18 cellular contexts compared by ENCODE assay signal in genomic region chr11:61406991-61407728, GRCh38. TPM values are rescaled to one million over a fixed set of nuclear protein-coding genes. Genes with fewer than 3 reads are reported as not detected.
A peak's percentile ranks its signal among the peaks of the same experiment; 100 is the strongest.
DNase-seq lines count a peak whose midpoint lies in the region; ATAC-seq and TF ChIP-seq lines count a peak whose summit lies in the region.
"Had no signal": no experiment of that assay in that cellular context is flagged by ENCODE, and none has a peak within 500 bp of the region (broad histone marks: within the 10 kb centered on the region; RNA-seq: fewer than 3 reads in every experiment).

No MANE protein-coding gene starts in this region.

- TF ChIP-seq CTCF in CD14-positive monocyte (IDR thresholded peaks at IDR 0.05) = no peak
- no peak for TF ChIP-seq CTCF in endodermal cell (conservative IDR thresholded peaks at IDR 0.05)
- TF ChIP-seq CTCF in sigmoid colon (IDR thresholded peaks at IDR 0.05) = no peak

- H3K27ac Mint-ChIP-seq in CD14-positive monocyte = peak overlapping the region in 4 of 7 donors; percentile 11 to 51 (median 26)
- H3K27ac Mint-ChIP-seq in activated naive CD8-positive, alpha-beta T cell treated with anti-CD3 and anti-CD28 coated beads for 36 hours = peak overlapping the region; percentile 35
- peak overlapping the region; percentile 69 for H3K27ac Mint-ChIP-seq in endodermal cell

- 96 to 100% methylated on average over 4 to 5 of the region's 5 CpGs for WGBS in endodermal cell (ENCODE audit: insufficient coverage in 1 of 2, insufficient read length in 1 of 2), 2 experiments
- WGBS in sigmoid colon, 2 donors = 95 to 97% methylated on average over 5 of the region's 5 CpGs

- H3K27me3 Mint-ChIP-seq in CD14-positive monocyte (ENCODE audit: low read depth in 3 of 3) = no peaks in the 10 kb centered on the region
- no peaks in the 10 kb centered on the region for H3K27me3 Mint-ChIP-seq in activated naive CD8-positive, alpha-beta T cell treated with anti-CD3 and anti-CD28 coated beads for 36 hours
- H3K27me3 Mint-ChIP-seq in endodermal cell (ENCODE audit: insufficient read depth) = no peaks in the 10 kb centered on the region

- no peak for TF ChIP-seq POLR2A in sigmoid colon (IDR thresholded peaks at IDR 0.05)

- H3K36me3 ChIP-seq in endodermal cell (ENCODE audit: control insufficient read depth, insufficient read depth, low read length) (peaks cover 91% of the 10 kb centered on the region), sigmoid colon (peaks cover 41 to 100% (median 81%) of the 10 kb centered on the region in 4 donors)

- intact Hi-C loops in CD14-positive monocyte (cut with micrococcal nuclease) = no loop called here
- intact Hi-C loops in sigmoid colon (cut with DNase I) = no loop called here

- no peak for TF ChIP-seq EP300 in sigmoid colon (IDR thresholded peaks at IDR 0.05)

- peaks cover 0 to 2% (median 0%) of the 10 kb centered on the region in 7 donors for H3K9me3 Mint-ChIP-seq in CD14-positive monocyte
- no peaks in the 10 kb centered on the region for H3K9me3 Mint-ChIP-seq in activated naive CD8-positive, alpha-beta T cell treated with anti-CD3 and anti-CD28 coated beads for 36 hours
- no peaks in the 10 kb centered on the region for H3K9me3 Mint-ChIP-seq in endodermal cell
- H3K9me3 Mint-ChIP-seq: CD8-positive, alpha-beta memory T cell had no signal

- H3K4me3 ChIP-seq in endodermal cell (ENCODE audit: low read length) (no peak overlapping the region), sigmoid colon (no peak overlapping the region)
- H3K4me3 ChIP-seq: GM23248 had no signal

- H3K9ac ChIP-seq in endodermal cell (ENCODE audit: extremely low read depth, low read length, poor library complexity, severe bottlenecking) = no peak overlapping the region
- H3K9ac ChIP-seq: GM23248 had no signal

- no peak for ATAC-seq in HG02798 (IDR thresholded peaks at IDR 0.05; ENCODE audit: poor library complexity, unreplicated experiment)

- H3K27me3 ChIP-seq in endodermal cell (ENCODE audit: control insufficient read depth, insufficient read depth, low read length, poor library complexity, severe bottlenecking) (no peaks in the 10 kb centered on the region), sigmoid colon (no peaks in the 10 kb centered on the region)

- no peaks in the 10 kb centered on the region for H3K4me1 ChIP-seq in endodermal cell (ENCODE audit: control insufficient read depth, insufficient read depth, low read length)
- H3K4me1 ChIP-seq in sigmoid colon = no peaks in the 10 kb centered on the region

- DNase-seq in CD14-positive monocyte (ENCODE audit: low spot score) (no peak), endodermal cell (no peak), sigmoid colon (no peak), NCI-H345 (lab: John Stamatoyannopoulos, UW) (no peak), UCSD-AML1 (lab: John Stamatoyannopoulos, UW; ENCODE audit: unreplicated experiment) (no peak)
- no peak for DNase-seq in activated naive CD8-positive, alpha-beta T cell treated with anti-CD3 and anti-CD28 coated beads for 36 hours
- DNase-seq: CD8-positive, alpha-beta memory T cell; DND-41; GDM1; GM23248; MV-4-11; NCI-H1417 treated with DMSO at 0.1 percent for 48 hours; NCI-H2029; NCI-H526 treated with DMSO at 0.1 percent for 48 hours; OCI-M1 had no signal

- no peaks in the 10 kb centered on the region for H3K4me1 Mint-ChIP-seq in CD14-positive monocyte
- H3K4me1 Mint-ChIP-seq in activated naive CD8-positive, alpha-beta T cell treated with anti-CD3 and anti-CD28 coated beads for 36 hours = peaks cover 1% of the 10 kb centered on the region
- H3K4me1 Mint-ChIP-seq in endodermal cell = peaks cover 1% of the 10 kb centered on the region

- H3K4me3 Mint-ChIP-seq in CD14-positive monocyte (no peak overlapping the region), endodermal cell (no peak overlapping the region)
- no peak overlapping the region for H3K4me3 Mint-ChIP-seq in activated naive CD8-positive, alpha-beta T cell treated with anti-CD3 and anti-CD28 coated beads for 36 hours
- H3K4me3 Mint-ChIP-seq: CD8-positive, alpha-beta memory T cell had no signal

- no peaks in the 10 kb centered on the region for H3K9me3 ChIP-seq in endodermal cell (ENCODE audit: control insufficient read depth, low read length)
- H3K9me3 ChIP-seq in sigmoid colon = no peaks in the 10 kb centered on the region

- H3K27ac ChIP-seq in endodermal cell (ENCODE audit: low read depth, low read length) (no peak overlapping the region), sigmoid colon (peak overlapping the region in 3 of 4 donors; percentile 28 to 49 (median 47))
- H3K27ac ChIP-seq: GM23248, HL-60, RWPE1 had no signal

- H3K36me3 Mint-ChIP-seq in CD14-positive monocyte = peaks cover 87 to 97% of the 10 kb centered on the region in 2 donors
- peaks cover 37% of the 10 kb centered on the region for H3K36me3 Mint-ChIP-seq in activated naive CD8-positive, alpha-beta T cell treated with anti-CD3 and anti-CD28 coated beads for 36 hours
- H3K36me3 Mint-ChIP-seq in endodermal cell (ENCODE audit: low read depth) = peaks cover 87% of the 10 kb centered on the region

RNA-seq across cellular contexts. Expression of gene TMEM216, which starts 14.8 kb away (rescaled TPM):
- polyA plus RNA-seq in CD14-positive monocyte (10 to 100 TPM; 30.1 to 31.2 TPM), sigmoid colon (10 to 100 TPM; 12.5 to 14.4 (median 14.1) TPM)
- total RNA-seq in activated naive CD8-positive, alpha-beta T cell treated with anti-CD3 and anti-CD28 coated beads for 36 hours = 10 to 100 TPM; 12.6 to 14.0 TPM
- total RNA-seq in endodermal cell (10 to 100 TPM; 22.6 to 26.6 TPM), sigmoid colon (10 to 100 TPM in 3 of 4 donors, 1 to 10 TPM in 1; 6.9 to 17.6 (median 12.0) TPM)
- 33.1 TPM for polyA plus RNA-seq in endodermal cell (2013, experiment 1 of 2)
- 25.2 TPM for polyA plus RNA-seq in endodermal cell (2013, experiment 2 of 2)

RNA-seq across cellular contexts. Expression of gene CPSF7, which starts 22.6 kb away (rescaled TPM):
- polyA plus RNA-seq in CD14-positive monocyte (10 to 100 TPM; 12.5 to 20.1 TPM), sigmoid colon (10 to 100 TPM; 18.0 to 48.4 (median 19.0) TPM)
- total RNA-seq in activated naive CD8-positive, alpha-beta T cell treated with anti-CD3 and anti-CD28 coated beads for 36 hours = 100 to 1,000 TPM; 123 to 139 TPM
- total RNA-seq in endodermal cell (100 to 1,000 TPM; 108 to 117 TPM), sigmoid colon (10 to 100 TPM; 38.2 to 45.4 (median 42.0) TPM)
- polyA plus RNA-seq in endodermal cell (2013, experiment 1 of 2) = 100 TPM
- 91.8 TPM for polyA plus RNA-seq in endodermal cell (2013, experiment 2 of 2)

RNA-seq across cellular contexts. Expression of gene SDHAF2, which starts 22.8 kb away (rescaled TPM):
- 10 to 100 TPM; 64.8 to 70.2 TPM for polyA plus RNA-seq in CD14-positive monocyte
- total RNA-seq in activated naive CD8-positive, alpha-beta T cell treated with anti-CD3 and anti-CD28 coated beads for 36 hours = 10 to 100 TPM; 41.7 to 44.4 TPM
- total RNA-seq in endodermal cell = 10 to 100 TPM; 41.4 to 45.4 TPM
- polyA plus RNA-seq in endodermal cell (2013, experiment 1 of 2) = 37.1 TPM
- 47.9 TPM for polyA plus RNA-seq in endodermal cell (2013, experiment 2 of 2)
- total RNA-seq in sigmoid colon = 10 to 100 TPM; 27.3 to 97.3 (median 61.2) TPM
- 10 to 100 TPM; 45.7 to 62.5 (median 61.7) TPM for polyA plus RNA-seq in sigmoid colon

RNA-seq across cellular contexts. Expression of gene TMEM138, which starts 45.0 kb away (rescaled TPM):
- polyA plus RNA-seq in CD14-positive monocyte = 10 to 100 TPM; 34.5 to 50.7 TPM
- total RNA-seq in activated naive CD8-positive, alpha-beta T cell treated with anti-CD3 and anti-CD28 coated beads for 36 hours = 10 to 100 TPM; 57.6 to 64.1 TPM
- total RNA-seq in endodermal cell = 10 to 100 TPM; 26.5 to 29.3 TPM
- polyA plus RNA-seq in endodermal cell (2013, experiment 1 of 2) = 48.2 TPM
- polyA plus RNA-seq in endodermal cell (2013, experiment 2 of 2) = 44.3 TPM
- total RNA-seq in sigmoid colon = 10 to 100 TPM; 13.5 to 33.8 (median 21.0) TPM
- polyA plus RNA-seq in sigmoid colon = 10 to 100 TPM; 12.6 to 39.9 (median 19.4) TPM

RNA-seq across cellular contexts. Expression of gene CYB561A3, which starts 45.5 kb away (rescaled TPM):
- 100 to 1,000 TPM; 112 TPM for polyA plus RNA-seq in CD14-positive monocyte
- total RNA-seq in activated naive CD8-positive, alpha-beta T cell treated with anti-CD3 and anti-CD28 coated beads for 36 hours = 10 to 100 TPM; 41.1 to 41.6 TPM
- total RNA-seq in endodermal cell = 10 to 100 TPM; 17.3 to 22.8 TPM
- polyA plus RNA-seq in endodermal cell (2013, experiment 1 of 2) = 9.4 TPM
- polyA plus RNA-seq in endodermal cell (2013, experiment 2 of 2) = 10.8 TPM
- total RNA-seq in sigmoid colon = 10 to 100 TPM; 17.3 to 39.6 (median 30.5) TPM
- 10 to 100 TPM; 35.1 to 66.2 (median 39.6) TPM for polyA plus RNA-seq in sigmoid colon
